18 cellular contexts compared by ENCODE assay signal in genomic region chr3:64494530-64494929, GRCh38.
A peak's percentile ranks its signal among the peaks of the same experiment; 100 is the strongest.
DNase-seq lines count a peak whose midpoint lies in the region.
"Had no signal": no experiment of that assay in that cellular context is flagged by ENCODE, and none has a peak within 500 bp of the region (broad histone marks: within the 10 kb centered on the region; RNA-seq: fewer than 3 reads in every experiment).

No MANE protein-coding gene starts in this region.

- H3K36me3 ChIP-seq in neuronal stem cell (replicated peaks in 1 of 2; ENCODE audit: control insufficient read depth in 2 of 2, insufficient read depth in 2 of 2, low read length in 2 of 2) = no peaks in the 10 kb centered on the region
- H3K36me3 ChIP-seq: BE2C, Peyer's patch had no signal

- no peak overlapping the region for H4K8ac ChIP-seq in neuronal stem cell (ENCODE audit: low read depth, low read length)

- H2AK5ac ChIP-seq in neuronal stem cell (ENCODE audit: low read depth, low read length) = no peak overlapping the region

- no peak overlapping the region for H3K4me3 ChIP-seq in neuronal stem cell (ENCODE audit: low read length in 2 of 2)
- H3K4me3 ChIP-seq: Peyer's patch, SK-N-MC had no signal

- no peak overlapping the region for H2BK12ac ChIP-seq in neuronal stem cell (ENCODE audit: low read length)

- WGBS in neuronal stem cell (ENCODE audit: extremely low coverage in 2 of 2, insufficient read length in 2 of 2, insufficient replicate concordance in 1 of 2), 2 donors = no CpG with 5 or more reads among the region's 2 CpGs

- no peak overlapping the region for H3K23ac ChIP-seq in neuronal stem cell (ENCODE audit: low read depth, low read length, poor library complexity)

- peak overlapping the region; percentile 42 for H3K18ac ChIP-seq in neuronal stem cell (ENCODE audit: low read length)

- H3K9ac ChIP-seq in neuronal stem cell (ENCODE audit: low read depth, low read length, poor library complexity) = no peak overlapping the region

- DNase-seq in G401 (ENCODE audit: low spot score) (peak; percentile 83), NCI-H1694 treated with DMSO at 0.1 percent for 48 hours (lab: John Stamatoyannopoulos, UW) (peak; percentile 74), cerebellum (ENCODE audit: low spot score) (peak; percentile 65), neuronal stem cell (ENCODE audit: low spot score) (no peak), NOMO-1 treated with DMSO at 0.1 percent for 48 hours (lab: John Stamatoyannopoulos, UW; ENCODE audit: unreplicated experiment) (no peak), kidney glomerular epithelial cell (lab: John Stamatoyannopoulos, UW) (no peak), nucleus accumbens (lab: John Stamatoyannopoulos, UW) (no peak)
- DNase-seq: BE2C; CD4-positive, alpha-beta T cell; DMS79 treated with DMSO at 0.1 percent for 48 hours; H9; NCI-H1105 treated with DMSO at 0.1 percent for 48 hours; NCI-H2029 treated with DMSO at 0.1 percent for 48 hours; NCI-H345; NCI-H774; Peyer's patch; Right ventricle myocardium superior had no signal

- no peak overlapping the region for H4K91ac ChIP-seq in neuronal stem cell (ENCODE audit: low read depth, low read length, poor library complexity)

- H3K4ac ChIP-seq in neuronal stem cell (ENCODE audit: low read length) = no peak overlapping the region

- in situ Hi-C loops in G401 (cut with HindIII; ENCODE audit: low sequenced_read_pairs) = no loop called here

- H3K14ac ChIP-seq in neuronal stem cell (ENCODE audit: low read length) = no peak overlapping the region

- no peak overlapping the region for H2BK5ac ChIP-seq in neuronal stem cell (ENCODE audit: low read length)

- no peak overlapping the region for H2AFZ ChIP-seq in neuronal stem cell (ENCODE audit: low read length)

- no peaks in the 10 kb centered on the region for H3K79me1 ChIP-seq in neuronal stem cell (ENCODE audit: low read depth, low read length)

- no peak overlapping the region for H3K27ac ChIP-seq in neuronal stem cell (replicated peaks; ENCODE audit: low read length)
- H3K27ac ChIP-seq: Peyer's patch, SK-N-MC had no signal

- H2BK120ac ChIP-seq in neuronal stem cell (ENCODE audit: low read depth, low read length) = no peak overlapping the region

- H3K27me3 ChIP-seq in neuronal stem cell (ENCODE audit: control insufficient read depth in 3 of 3, insufficient read depth in 3 of 3, low read depth in 1 of 3, low read length in 3 of 3) = peaks cover 0 to 2% (median 0%) of the 10 kb centered on the region in 3 experiments
- H3K27me3 ChIP-seq: BE2C, Peyer's patch had no signal

- no peaks in the 10 kb centered on the region for H3K9me3 ChIP-seq in neuronal stem cell (replicated peaks in 1 of 2; ENCODE audit: control insufficient read depth in 2 of 2, insufficient read depth in 1 of 2, low read depth in 1 of 2, low read length in 2 of 2)
- H3K9me3 ChIP-seq: BE2C, Peyer's patch had no signal

- peaks cover 8 to 14% of the 10 kb centered on the region in 2 donors for H3K4me1 ChIP-seq in neuronal stem cell (ENCODE audit: control insufficient read depth in 2 of 2, insufficient read depth in 1 of 2, low read depth in 1 of 2, low read length in 2 of 2)
- H3K4me1 ChIP-seq: Peyer's patch had no signal

- no peak overlapping the region for H3K4me2 ChIP-seq in neuronal stem cell (ENCODE audit: insufficient read depth, low read length, poor library complexity, severe bottlenecking)

- H2BK15ac ChIP-seq in neuronal stem cell (ENCODE audit: low read length) = no peak overlapping the region

Comparison
In these comparisons a context has a peak if more than half of its experiments do, and no peak if none do; other contexts are left out.
1. DNase-seq: peak in G401 (single experiment), NCI-H1694 treated with DMSO at 0.1 percent for 48 hours (single experiment) and cerebellum (single experiment); none in neuronal stem cell (single experiment), NOMO-1 treated with DMSO at 0.1 percent for 48 hours (single experiment), kidney glomerular epithelial cell (single experiment) and nucleus accumbens (0 of 56).